Comparison of ENCODE assay signal across 8 cellular contexts in the genomic region with DNA sequence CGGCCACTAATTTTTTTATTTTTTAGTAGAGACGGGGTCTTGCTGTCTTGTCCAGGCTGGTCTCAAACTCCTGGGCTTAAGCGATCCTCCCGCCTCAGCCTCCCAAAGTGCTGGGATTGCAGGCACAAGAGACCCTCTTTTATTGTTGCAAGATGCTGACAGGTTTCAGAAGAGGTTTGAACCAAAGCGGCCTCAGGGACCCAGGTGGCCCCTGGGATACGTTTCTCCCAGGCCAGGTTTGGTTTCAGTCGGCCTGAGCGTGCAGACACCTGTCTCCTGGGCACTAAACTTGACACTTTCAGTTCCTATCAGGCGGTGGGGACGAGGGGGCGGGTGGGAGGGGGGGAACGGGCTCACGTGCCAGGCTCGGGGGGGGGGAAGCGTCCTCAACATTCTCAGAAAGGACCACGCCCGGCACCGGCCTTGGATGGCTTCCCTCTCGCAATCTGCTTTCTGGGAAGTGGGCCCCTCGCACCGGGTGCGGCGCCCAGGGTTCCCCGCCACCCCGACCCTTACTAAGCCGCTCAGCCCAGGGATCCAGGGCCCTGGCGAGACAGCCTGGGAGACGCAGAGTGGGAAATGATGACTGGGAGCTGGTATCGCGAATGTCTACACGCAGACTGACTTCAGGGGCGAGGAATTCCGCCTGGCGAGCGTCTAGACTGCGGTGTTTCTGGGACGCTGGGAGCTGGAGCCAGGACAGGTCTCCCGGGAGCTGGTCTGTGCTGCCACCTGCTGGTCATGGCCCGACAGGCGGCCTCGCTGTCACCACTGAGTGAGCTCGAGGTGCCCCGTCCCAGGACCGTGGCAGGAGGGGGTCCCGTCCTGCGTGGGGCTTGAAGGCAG.
DNase-seq lines count a peak whose midpoint lies in the region; ATAC-seq and TF ChIP-seq lines count a peak whose summit lies in the region.

No MANE protein-coding gene starts in this region.

- H3K27me3 ChIP-seq in GM23248 (replicated peaks; ENCODE audit: insufficient read depth) (no peaks in the 10 kb centered on the region), mammary epithelial cell (ENCODE audit: insufficient read depth, low read length) (no peaks in the 10 kb centered on the region), spleen (replicated peaks in 1 of 7) (no peaks in the 10 kb centered on the region)

- H3K27ac ChIP-seq in GM23248 (peak overlapping the region; percentile 50), mammary epithelial cell (ENCODE audit: insufficient read depth, low read depth, low read length) (no peak overlapping the region), spleen (peak overlapping the region; percentile 8 to 88 (median 82))

- TF ChIP-seq CTCF in WI38 (IDR thresholded peaks at IDR 0.05; ENCODE audit: low read depth, low read length) (peak; percentile 93), mammary epithelial cell (conservative IDR thresholded peaks at IDR 0.05 in 1 of 2, IDR thresholded peaks at IDR 0.05 in 1 of 2; ENCODE audit: extremely low read depth in 1 of 2, insufficient read depth in 1 of 2, low read depth in 1 of 2, low read length in 2 of 2) (peak; percentile 84 to 99), spleen (IDR thresholded peaks at IDR 0.05 in 8 of 11, conservative IDR thresholded peaks at IDR 0.05 in 3 of 11) (peak; percentile 93 to 99 (median 98))

- no peak for TF ChIP-seq POLR2A in spleen (IDR thresholded peaks at IDR 0.05)

- H2AFZ ChIP-seq in GM23248 (no peak overlapping the region), mammary epithelial cell (ENCODE audit: low read depth, low read length) (peak overlapping the region; percentile 88)

- CTCF ChIA-PET in mammary epithelial cell (lab: Charles Lee; ENCODE audit: low non-redundant PET), result interaction anchor here (0.6 to 1.1 kb wide), 8 partner anchors 17 to 145 kb away, joined by 3 to 8 read pairs (median 4); a partner anchor contains a TSS

- no TSS peak for BruUV-seq in mammary epithelial cell (replicated peaks; lab: Mats Ljungman, UMichigan)

- H3K36me3 ChIP-seq in GM23248 (ENCODE audit: low read depth) (no peaks in the 10 kb centered on the region), mammary epithelial cell (ENCODE audit: insufficient read depth, low read length) (no peaks in the 10 kb centered on the region), spleen (no peaks in the 10 kb centered on the region)

- 14 to 16% methylated on average over 28 to 35 of the region's 46 CpGs for WGBS in GM23248 (ENCODE audit: low coverage in 1 of 2, low lambda C conversion rate in 2 of 2, missing lambda C conversion rate in 2 of 2), 2 experiments
- 38% methylated on average over 17 of the region's 46 CpGs for WGBS in mammary epithelial cell (ENCODE audit: low coverage, missing lambda C conversion rate)
- 9 to 18% (median 9%) methylated on average over 21 to 46 of the region's 46 CpGs for WGBS in spleen, 5 donors

- DNase-seq in DMS114 treated with DMSO at 0.1 percent for 48 hours (lab: John Stamatoyannopoulos, UW; ENCODE audit: unreplicated experiment) (peak; percentile 49), GM23248 (peak; percentile 98), NCI-H1105 treated with DMSO at 0.1 percent for 48 hours (lab: John Stamatoyannopoulos, UW) (peak; percentile 78), mammary epithelial cell (peak; percentile 72), iris pigment epithelial cell (ENCODE audit: low read depth) (peak; percentile 92), spleen (peak; percentile 98)

- no peak for ATAC-seq in HG03139 (IDR thresholded peaks at IDR 0.05; ENCODE audit: unreplicated experiment)

- intact Hi-C loops in mammary epithelial cell (cut with micrococcal nuclease), result loop anchor here (1.0 to 2.0 kb wide), 6 partner anchors 32 to 374 kb away; a partner anchor contains a TSS
- intact Hi-C loops in spleen (cut with DNase I; ENCODE audit: low total_unique reads), result no loop called here

- in situ Hi-C loops in GM23248 (cut with MboI) (loop anchor here (5.0 kb wide), 1 partner anchor 139 kb away; no protein-coding TSS in a partner anchor), mammary epithelial cell (cut with MboI; ENCODE audit: low sequenced_read_pairs in 2 of 2) (loop anchor here in 1 of 2 donors (10.0 kb wide), 1 partner anchor 136 kb away; a partner anchor contains a TSS)

- no peaks in the 10 kb centered on the region for H3K9me2 ChIP-seq in GM23248 (ENCODE audit: insufficient read depth)

- H3K4me1 ChIP-seq in GM23248 (ENCODE audit: insufficient read depth), result no peaks in the 10 kb centered on the region
- H3K4me1 ChIP-seq in mammary epithelial cell (ENCODE audit: insufficient read depth, low read length), result peaks cover 6% of the 10 kb centered on the region
- peaks cover 35 to 99% (median 84%) of the 10 kb centered on the region in 6 donors for H3K4me1 ChIP-seq in spleen

- H4K20me1 ChIP-seq in GM23248 (ENCODE audit: insufficient read depth) (no peaks in the 10 kb centered on the region), mammary epithelial cell (ENCODE audit: insufficient read depth, low read length) (no peaks in the 10 kb centered on the region)

- H3K4me2 ChIP-seq in GM23248 (ENCODE audit: unreplicated experiment) (peak overlapping the region; percentile 43), mammary epithelial cell (ENCODE audit: insufficient read depth, low read depth, low read length) (peak overlapping the region; percentile 83)

- peak overlapping the region; percentile 68 for H3K9ac ChIP-seq in GM23248
- H3K9ac ChIP-seq in mammary epithelial cell (ENCODE audit: insufficient read depth, low read length), result no peak overlapping the region

- H3K9me3 ChIP-seq in GM23248 (ENCODE audit: low read depth), result no peaks in the 10 kb centered on the region
- no peaks in the 10 kb centered on the region for H3K9me3 ChIP-seq in mammary epithelial cell (replicated peaks; ENCODE audit: insufficient read depth, low read length)
- H3K9me3 ChIP-seq in spleen, result peaks cover 0 to 6% (median 2%) of the 10 kb centered on the region in 8 donors

- no peaks in the 10 kb centered on the region for H3F3A ChIP-seq in GM23248 (ENCODE audit: insufficient read depth)

- H3K4me3 ChIP-seq in GM23248 (peak overlapping the region; percentile 31), WI38 (ENCODE audit: low read depth, low read length) (peak overlapping the region; percentile 46), mammary epithelial cell (replicated peaks in 1 of 3; ENCODE audit: insufficient read depth in 1 of 3, low read depth in 2 of 3, low read length in 3 of 3) (peak overlapping the region in 2 of 3 experiments; percentile 35 to 41), spleen (peak overlapping the region; percentile 26 to 68 (median 42))

- dilution Hi-C loops in mammary epithelial cell (cut with HindIII; ENCODE audit: low sequenced_read_pairs), result no loop called here

- H3K79me2 ChIP-seq in GM23248 (ENCODE audit: insufficient read depth) (no peaks in the 10 kb centered on the region), mammary epithelial cell (ENCODE audit: insufficient read depth, low read length) (no peaks in the 10 kb centered on the region)
